Comparison of ENCODE assay signal across 25 cellular contexts in genomic region chr22:42708393-42708792, GRCh38. TPM values are rescaled to one million over a fixed set of nuclear protein-coding genes. Genes with fewer than 3 reads are reported as not detected.
"Had no signal": no experiment of that assay in that cellular context is flagged by ENCODE, and none has a peak within 500 bp of the region (broad histone marks: within the 10 kb centered on the region; RNA-seq: fewer than 3 reads in every experiment).

No MANE protein-coding gene starts in this region.

- H3K9me3 ChIP-seq: colonic mucosa had no signal

- H3K4me3 ChIP-seq: colonic mucosa, esophagus muscularis mucosa, gastroesophageal sphincter, heart left ventricle, hepatocyte, lower lobe of right lung, mucosa of descending colon had no signal

- H3K27ac ChIP-seq: colonic mucosa, esophagus muscularis mucosa, foreskin keratinocyte, gastroesophageal sphincter, hepatocyte, lower lobe of right lung had no signal

- DNase-seq: colonic mucosa; cortex of kidney; effector CD8-positive, alpha-beta T cell; effector memory CD8-positive, alpha-beta T cell; endodermal cell; foreskin keratinocyte; hypothalamus; immature natural killer cell; islet precursor cell; kidney; kidney glomerular epithelial cell; left colon; left ventricle myocardium superior; lower lobe of right lung; mesenchymal stem cell; mucosa of descending colon; naive B cell; naive thymus-derived CD8-positive, alpha-beta T cell had no signal

- FAIRE-seq: endometrium, frontal cortex, kidney had no signal

- H3K79me2 ChIP-seq: hepatocyte had no signal

- H3K4me1 ChIP-seq: colonic mucosa, foreskin keratinocyte had no signal

- H3K27me3 ChIP-seq: colonic mucosa, esophagus muscularis mucosa, foreskin keratinocyte, gastroesophageal sphincter, heart left ventricle, hepatocyte had no signal

- ATAC-seq: effector memory CD8-positive, alpha-beta T cell; gastroesophageal sphincter; heart left ventricle; left colon; left lobe of liver; left ventricle myocardium superior; lower lobe of right lung; mucosa of descending colon; naive thymus-derived CD8-positive, alpha-beta T cell had no signal

- H3K36me3 ChIP-seq: colonic mucosa, lower lobe of right lung had no signal

- H2AFZ ChIP-seq: hepatocyte had no signal

- H3K4me2 ChIP-seq: hepatocyte had no signal

RNA-seq across cellular contexts. Expression of gene A4GALT, which starts 12.3 kb away (rescaled TPM):
- total RNA-seq: naive thymus-derived CD8-positive, alpha-beta T cell had no signal
- polyA plus RNA-seq: naive thymus-derived CD8-positive, alpha-beta T cell had no signal
